Comparison of ENCODE assay signal across 29 cellular contexts in the genomic region with DNA sequence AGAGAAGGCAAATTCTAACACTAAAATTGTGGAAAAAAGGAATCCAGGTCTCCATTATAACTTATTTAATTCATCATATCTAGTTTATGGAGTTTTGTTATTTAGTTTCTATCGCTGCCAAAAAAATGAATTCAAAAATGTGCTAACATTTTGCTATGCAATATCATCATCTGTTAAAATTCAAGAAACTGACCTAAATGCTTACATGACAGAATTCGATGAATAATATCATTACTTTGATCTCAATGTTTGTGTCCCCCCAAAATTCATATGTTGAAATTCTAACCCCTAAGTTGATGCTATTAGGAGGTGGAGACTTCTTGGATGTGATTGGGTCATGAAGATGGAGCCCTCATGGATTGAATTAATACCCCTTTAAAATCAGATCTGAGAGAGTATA.
"Had no signal": no experiment of that assay in that cellular context is flagged by ENCODE, and none has a peak within 500 bp of the region (broad histone marks: within the 10 kb centered on the region; RNA-seq: fewer than 3 reads in every experiment).

No MANE protein-coding gene starts in this region.

- H3K27me3 Mint-ChIP-seq: stimulated activated memory B cell treated with anti-CD40 and anti-IgM and Interleukin-4, amounts not matched to agents 10 μg/mL and 1 μg/mL and 100 μg/mL, for 72 hours; stimulated activated naive B cell treated with anti-CD40 and anti-IgM and Interleukin-4, amounts not matched to agents 10 μg/mL and 1 μg/mL and 100 μg/mL, for 72 hours; stimulated activated naive CD8-positive, alpha-beta T cell treated with anti-CD3 and anti-CD28 coated beads, Interleukin-15, amount 100 ng/mL, for 72 hours; stimulated activated naive CD8-positive, alpha-beta T cell treated with anti-CD3 and anti-CD28 coated beads, Interleukin-15, Interleukin-2, amounts not matched to agents 100 ng/mL and 50 ng/mL, for 24 hours; type B pancreatic cell had no signal

- DNase-seq: stimulated activated CD4-positive, alpha-beta T cell treated with anti-CD3 and anti-CD28 coated beads, Interleukin-2, amount 100 ng/mL, for 48 hours; stimulated activated CD4-positive, alpha-beta T cell treated with anti-CD3 and anti-CD28 coated beads, Interleukin-4, amount 100 ng/mL, for 1 hour; stimulated activated CD4-positive, alpha-beta T cell treated with anti-CD3 and anti-CD28 coated beads, Interleukin-4, amount 100 ng/mL, for 24 hours; stimulated activated CD4-positive, alpha-beta T cell treated with anti-CD3 and anti-CD28 coated beads, Interleukin-4, amount 100 ng/mL, for 4 hours; stimulated activated CD8-positive, alpha-beta memory T cell treated with anti-CD3 and anti-CD28 coated beads, Interleukin-4, amount 100 ng/mL, for 48 hours; stimulated activated naive B cell treated with anti-CD40 and anti-IgM and Interleukin-4, amounts not matched to agents 10 μg/mL and 1 μg/mL and 100 μg/mL, for 72 hours; stimulated activated naive CD4-positive, alpha-beta T cell; stimulated activated naive CD4-positive, alpha-beta T cell treated with Interleukin-2 at 50 U/mL for 16 hours; stimulated activated naive CD8-positive, alpha-beta T cell treated with anti-CD3 and anti-CD28 coated beads, Interleukin-15, amount 100 ng/mL, for 72 hours; stimulated activated naive CD8-positive, alpha-beta T cell treated with anti-CD3 and anti-CD28 coated beads, Interleukin-15, Interleukin-2, amounts not matched to agents 100 U/mL and 50 U/mL, for 24 hours; stomach; substantia nigra; testis; thyroid gland; tibial artery; transverse colon; trophoblast cell; upper lobe of left lung; upper lobe of right lung; uterus had no signal

- H3K4me3 Mint-ChIP-seq: stimulated activated effector memory CD8-positive, alpha-beta T cell treated with anti-CD3 and anti-CD28 coated beads, Interleukin-12 subunit alpha, Interleukin-12 subunit beta, amount 100 ng/mL, for 72 hours; stimulated activated memory B cell treated with anti-CD40 and anti-IgM and Interleukin-4, amounts not matched to agents 10 μg/mL and 1 μg/mL and 100 μg/mL, for 72 hours; stimulated activated naive B cell treated with anti-CD40 and anti-IgM and Interleukin-4, amounts not matched to agents 10 μg/mL and 1 μg/mL and 100 μg/mL, for 72 hours; stimulated activated naive CD8-positive, alpha-beta T cell treated with anti-CD3 and anti-CD28 coated beads, Interleukin-15, amount 100 ng/mL, for 72 hours; stimulated activated naive CD8-positive, alpha-beta T cell treated with anti-CD3 and anti-CD28 coated beads, Interleukin-15, Interleukin-2, amounts not matched to agents 100 ng/mL and 50 ng/mL, for 24 hours; type B pancreatic cell had no signal

- H3K9me3 Mint-ChIP-seq: stimulated activated memory B cell treated with anti-CD40 and anti-IgM and Interleukin-4, amounts not matched to agents 10 μg/mL and 1 μg/mL and 100 μg/mL, for 72 hours; type B pancreatic cell had no signal

- H3K36me3 Mint-ChIP-seq: stimulated activated effector memory CD8-positive, alpha-beta T cell treated with anti-CD3 and anti-CD28 coated beads, Interleukin-12 subunit alpha, Interleukin-12 subunit beta, amount 100 ng/mL, for 72 hours; stimulated activated memory B cell treated with anti-CD40 and anti-IgM and Interleukin-4, amounts not matched to agents 10 μg/mL and 1 μg/mL and 100 μg/mL, for 72 hours; stimulated activated naive B cell treated with anti-CD40 and anti-IgM and Interleukin-4, amounts not matched to agents 10 μg/mL and 1 μg/mL and 100 μg/mL, for 72 hours; type B pancreatic cell had no signal

- H3K4me1 Mint-ChIP-seq: stimulated activated effector memory CD8-positive, alpha-beta T cell treated with anti-CD3 and anti-CD28 coated beads, Interleukin-12 subunit alpha, Interleukin-12 subunit beta, amount 100 ng/mL, for 72 hours; stimulated activated memory B cell treated with anti-CD40 and anti-IgM and Interleukin-4, amounts not matched to agents 10 μg/mL and 1 μg/mL and 100 μg/mL, for 72 hours; stimulated activated naive B cell treated with anti-CD40 and anti-IgM and Interleukin-4, amounts not matched to agents 10 μg/mL and 1 μg/mL and 100 μg/mL, for 72 hours; stimulated activated naive CD8-positive, alpha-beta T cell treated with anti-CD3 and anti-CD28 coated beads, Interleukin-15, amount 100 ng/mL, for 72 hours had no signal

- H3K4me3 ChIP-seq: stomach, suprapubic skin, testis, thoracic aorta, thyroid gland, tibial artery, tibial nerve, transverse colon, upper lobe of left lung, upper lobe of right lung, uterus, vagina had no signal

- FAIRE-seq: urothelium cell line had no signal

- ATAC-seq: stimulated activated effector memory CD8-positive, alpha-beta T cell treated with anti-CD3 and anti-CD28 coated beads, Interleukin-12 subunit alpha, Interleukin-12 subunit beta, amount 100 ng/mL, for 72 hours; stimulated activated memory B cell treated with anti-CD40 and anti-IgM and Interleukin-4, amounts not matched to agents 10 μg/mL and 1 μg/mL and 100 μg/mL, for 72 hours; stimulated activated naive B cell treated with anti-CD40 and anti-IgM and Interleukin-4, amounts not matched to agents 10 μg/mL and 1 μg/mL and 100 μg/mL, for 72 hours; stimulated activated naive CD8-positive, alpha-beta T cell treated with anti-CD3 and anti-CD28 coated beads, Interleukin-15, amount 100 ng/mL, for 72 hours; stimulated activated naive CD8-positive, alpha-beta T cell treated with anti-CD3 and anti-CD28 coated beads, Interleukin-15, Interleukin-2, amounts not matched to agents 100 U/mL and 50 U/mL, for 24 hours; upper lobe of right lung had no signal

- H3K27ac Mint-ChIP-seq: stimulated activated effector memory CD8-positive, alpha-beta T cell treated with anti-CD3 and anti-CD28 coated beads, Interleukin-12 subunit alpha, Interleukin-12 subunit beta, amount 100 ng/mL, for 72 hours; stimulated activated memory B cell treated with anti-CD40 and anti-IgM and Interleukin-4, amounts not matched to agents 10 μg/mL and 1 μg/mL and 100 μg/mL, for 72 hours; stimulated activated naive B cell treated with anti-CD40 and anti-IgM and Interleukin-4, amounts not matched to agents 10 μg/mL and 1 μg/mL and 100 μg/mL, for 72 hours; stimulated activated naive CD8-positive, alpha-beta T cell treated with anti-CD3 and anti-CD28 coated beads, Interleukin-15, amount 100 ng/mL, for 72 hours; stimulated activated naive CD8-positive, alpha-beta T cell treated with anti-CD3 and anti-CD28 coated beads, Interleukin-15, Interleukin-2, amounts not matched to agents 100 ng/mL and 50 ng/mL, for 24 hours; type B pancreatic cell had no signal

- H3K36me3 ChIP-seq: stomach, suprapubic skin, thoracic aorta, thyroid gland, tibial artery, tibial nerve, transverse colon, upper lobe of left lung, upper lobe of right lung, uterus, vagina had no signal

- H3K9me3 ChIP-seq: suprapubic skin, testis, thoracic aorta, thyroid gland, upper lobe of left lung, upper lobe of right lung, uterus, vagina had no signal

- H3K4me1 ChIP-seq: stomach, suprapubic skin, testis, thyroid gland, tibial artery, tibial nerve, transverse colon, upper lobe of left lung, upper lobe of right lung, uterus, vagina had no signal

- H3K27ac ChIP-seq: stomach, suprapubic skin, testis, thoracic aorta, thyroid gland, tibial artery, tibial nerve, transverse colon, upper lobe of left lung, upper lobe of right lung, uterus, vagina had no signal

- H3K27me3 ChIP-seq: stomach, suprapubic skin, testis, thyroid gland, tibial artery, tibial nerve, transverse colon, upper lobe of left lung, upper lobe of right lung, uterus, vagina had no signal
